ENCODE assay signal across 10 cellular contexts in genomic region chr7:99560834-99561734, GRCh38. TPM values are rescaled to one million over a fixed set of nuclear protein-coding genes. Genes with fewer than 3 reads are reported as not detected.
DNase-seq lines count a peak whose midpoint lies in the region; ATAC-seq and TF ChIP-seq lines count a peak whose summit lies in the region.
"Had no signal": no experiment of that assay in that cellular context is flagged by ENCODE, and none has a peak within 500 bp of the region (broad histone marks: within the 10 kb centered on the region; RNA-seq: fewer than 3 reads in every experiment).

No MANE protein-coding gene starts in this region.

- H3K4me3 Mint-ChIP-seq in CD8-positive, alpha-beta memory T cell, result peak overlapping the region; percentile 48 to 100 (median 84)
- H3K4me3 Mint-ChIP-seq in brain, result peak overlapping the region; percentile 94 to 100 (median 95)
- peak overlapping the region; percentile 36 for H3K4me3 Mint-ChIP-seq in natural killer cell

- intact Hi-C loops in natural killer cell (cut with micrococcal nuclease), result no loop called here
- intact Hi-C loops in lower leg skin (cut with DNase I; ENCODE audit: low total_unique reads), result no loop called here

- WGBS in lower leg skin, 2 donors, result 70 to 74% methylated on average over 7 of the region's 7 CpGs

- no peak overlapping the region for H3K27ac ChIP-seq in CD8-positive, alpha-beta memory T cell (ENCODE audit: low read depth, low read length)

- no peak for ATAC-seq in natural killer cell

- peaks cover 0 to 2% of the 10 kb centered on the region in 2 donors for H3K27me3 Mint-ChIP-seq in CD8-positive, alpha-beta memory T cell
- H3K27me3 Mint-ChIP-seq in brain (peaks cover 13% of the 10 kb centered on the region), natural killer cell (ENCODE audit: low read depth in 2 of 2) (no peaks in the 10 kb centered on the region)

- CTCF ChIA-PET in CD8-positive, alpha-beta memory T cell (lab: Charles Lee), result interaction anchor here (2.0 kb wide), 1 partner anchor 37 kb away, joined by 6 read pairs; no protein-coding TSS in a partner anchor

- peaks cover 0 to 1% (median 0%) of the 10 kb centered on the region in 5 donors for H3K9me3 Mint-ChIP-seq in CD8-positive, alpha-beta memory T cell
- no peaks in the 10 kb centered on the region for H3K9me3 Mint-ChIP-seq in brain
- no peaks in the 10 kb centered on the region for H3K9me3 Mint-ChIP-seq in natural killer cell

- H3K4me3 ChIP-seq in CD8-positive, alpha-beta memory T cell (ENCODE audit: low read length), result no peak overlapping the region
- H3K4me3 ChIP-seq in lower leg skin (ENCODE audit: low read depth, poor library complexity, severe bottlenecking), result no peak overlapping the region

- TF ChIP-seq CTCF in brain (conservative IDR thresholded peaks at IDR 0.05) (no peak), natural killer cell (IDR thresholded peaks at IDR 0.05) (no peak), lower leg skin (IDR thresholded peaks at IDR 0.05) (no peak)

- no peaks in the 10 kb centered on the region for H3K27me3 ChIP-seq in CD8-positive, alpha-beta memory T cell (ENCODE audit: insufficient read depth, low read length, poor library complexity, severe bottlenecking)

- H3K36me3 Mint-ChIP-seq in CD8-positive, alpha-beta memory T cell, result peaks cover 0 to 79% (median 27%) of the 10 kb centered on the region in 3 donors
- H3K36me3 Mint-ChIP-seq in brain, result peaks cover 63% of the 10 kb centered on the region
- H3K36me3 Mint-ChIP-seq in natural killer cell, result peaks cover 27% of the 10 kb centered on the region

- peaks cover 31% of the 10 kb centered on the region for H3K4me1 ChIP-seq in CD8-positive, alpha-beta memory T cell (ENCODE audit: insufficient read depth, low read length)

- H3K27ac Mint-ChIP-seq in CD8-positive, alpha-beta memory T cell, result peak overlapping the region in 7 of 8 donors; percentile 59 to 99 (median 87)
- H3K27ac Mint-ChIP-seq in brain, result peak overlapping the region; percentile 52 to 99 (median 76)
- H3K27ac Mint-ChIP-seq in natural killer cell, result peak overlapping the region; percentile 73 to 98

- TF ChIP-seq POLR2A in lower leg skin (IDR thresholded peaks at IDR 0.05), result no peak

- H3K4me1 Mint-ChIP-seq in CD8-positive, alpha-beta memory T cell, result peaks cover 53 to 79% (median 65%) of the 10 kb centered on the region in 3 donors
- H3K4me1 Mint-ChIP-seq in brain (peaks cover 63% of the 10 kb centered on the region), natural killer cell (peaks cover 45 to 54% of the 10 kb centered on the region in 2 donors)

- no peaks in the 10 kb centered on the region for H3K9me3 ChIP-seq in CD8-positive, alpha-beta memory T cell (ENCODE audit: low read length)
- H3K9me3 ChIP-seq: left ventricle myocardium inferior had no signal

- H3K36me3 ChIP-seq in CD8-positive, alpha-beta memory T cell (ENCODE audit: insufficient read depth, low read length), result peaks cover 47% of the 10 kb centered on the region

- POLR2A ChIA-PET in CD8-positive, alpha-beta memory T cell (lab: Charles Lee), result interaction anchor here (0.6 kb wide), 1 partner anchor 63 kb away, joined by 3 read pairs; no protein-coding TSS in a partner anchor

- no peak for DNase-seq in CD8-positive, alpha-beta memory T cell
- peak; percentile 7 for DNase-seq in M059J (ENCODE audit: low read depth)
- DNase-seq in natural killer cell, result no peak
- no peak for DNase-seq in cerebellar cortex (ENCODE audit: low spot score)
- no peak for DNase-seq in NCI-H1105 treated with DMSO at 0.1 percent for 48 hours (lab: John Stamatoyannopoulos, UW)
- DNase-seq in lower leg skin (ENCODE audit: low spot score in 2 of 2), result no peak
- DNase-seq in mucosa of gallbladder (ENCODE audit: low spot score), result no peak
- DNase-seq: left ventricle myocardium inferior, small intestine had no signal

RNA-seq across cellular contexts. Expression of gene ZNF655, which starts 2.6 kb away (rescaled TPM):
- total RNA-seq in CD8-positive, alpha-beta memory T cell, result 10 to 100 TPM; 55.8 to 58.2 TPM
- 91.6 TPM for polyA plus RNA-seq in CD8-positive, alpha-beta memory T cell
- 54.1 and 55.2 TPM in 2 replicates for total RNA-seq in M059J (2014; rRNA removed; shearing (Covaris generic))
- 16.7 TPM for polyA plus RNA-seq in brain (ENCODE audit: insufficient read depth, low read depth, low replicate concordance)
- total RNA-seq in natural killer cell, result 100 to 1,000 TPM; 171 to 214 (median 196) TPM
- total RNA-seq in lower leg skin, result 100 to 1,000 TPM; 102 to 261 (median 114) TPM
- 52.5 TPM for total RNA-seq in mucosa of gallbladder

RNA-seq across cellular contexts. Expression of gene FAM200A, which starts 9.2 kb away (rescaled TPM):
- total RNA-seq in CD8-positive, alpha-beta memory T cell, result 1 to 10 TPM; 7.9 to 8.4 TPM
- polyA plus RNA-seq in CD8-positive, alpha-beta memory T cell, result 7.6 TPM
- 8.6 and 13.3 TPM in 2 replicates for total RNA-seq in M059J (2014; rRNA removed; shearing (Covaris generic))
- polyA plus RNA-seq in brain (ENCODE audit: insufficient read depth, low read depth, low replicate concordance), result 4.1 TPM
- total RNA-seq in natural killer cell, result 1 to 10 TPM; 2.3 to 3.1 (median 2.6) TPM
- 1 to 10 TPM; 4.3 to 8.8 (median 6.5) TPM for total RNA-seq in lower leg skin
- 7.3 TPM for total RNA-seq in mucosa of gallbladder

RNA-seq across cellular contexts. Expression of gene TMEM225B, which starts 37.0 kb away (rescaled TPM):
- total RNA-seq in CD8-positive, alpha-beta memory T cell, result under 1 TPM; 0.55 to 0.70 TPM
- polyA plus RNA-seq in CD8-positive, alpha-beta memory T cell, result 1.5 TPM
- total RNA-seq in M059J (2014; rRNA removed; shearing (Covaris generic)), result 0.20 and 0.62 TPM in 2 replicates
- polyA plus RNA-seq in brain (ENCODE audit: insufficient read depth, low read depth, low replicate concordance), result 2.7 TPM
- total RNA-seq in natural killer cell, result 1 to 10 TPM; 1.4 to 2.5 (median 2.0) TPM
- total RNA-seq in lower leg skin, result 1 to 10 TPM; 1.7 to 4.6 (median 2.6) TPM
- 0.35 TPM for total RNA-seq in mucosa of gallbladder
- total RNA-seq: left ventricle myocardium inferior had no signal

RNA-seq across cellular contexts. Expression of gene ZSCAN25, which starts 55.7 kb away (rescaled TPM):
- total RNA-seq in CD8-positive, alpha-beta memory T cell, result 10 to 100 TPM; 26.6 to 27.8 TPM
- 13.0 TPM for polyA plus RNA-seq in CD8-positive, alpha-beta memory T cell
- total RNA-seq in M059J (2014; rRNA removed; shearing (Covaris generic)), result 5.7 and 12.3 TPM in 2 replicates
- 5.1 TPM for polyA plus RNA-seq in brain (ENCODE audit: insufficient read depth, low read depth, low replicate concordance)
- 10 to 100 TPM; 24.4 to 37.4 (median 27.8) TPM for total RNA-seq in natural killer cell
- 10 to 100 TPM; 19.4 to 38.0 (median 23.7) TPM for total RNA-seq in lower leg skin
- total RNA-seq in mucosa of gallbladder, result 16.8 TPM

RNA-seq across cellular contexts. Expression of gene ZKSCAN5, which starts 56.6 kb away (rescaled TPM):
- total RNA-seq in CD8-positive, alpha-beta memory T cell, result 1 to 10 TPM; 8.4 TPM
- 5.0 TPM for polyA plus RNA-seq in CD8-positive, alpha-beta memory T cell
- total RNA-seq in M059J (2014; rRNA removed; shearing (Covaris generic)), result 12.8 and 19.9 TPM in 2 replicates
- 7.3 TPM for polyA plus RNA-seq in brain (ENCODE audit: insufficient read depth, low read depth, low replicate concordance)
- total RNA-seq in natural killer cell (1 to 10 TPM; 6.8 to 9.7 (median 7.4) TPM), lower leg skin (1 to 10 TPM; 3.9 to 6.7 (median 5.7) TPM), mucosa of gallbladder (8.0 TPM)

Comparison
In these comparisons a context has a peak if more than half of its experiments do, and no peak if none do; other contexts are left out.
1. H3K4me3 Mint-ChIP-seq: peak in every context shown above with its lines; median percentile 95 in brain; 84 in CD8-positive, alpha-beta memory T cell; 36 in natural killer cell.